In the genomic region with DNA sequence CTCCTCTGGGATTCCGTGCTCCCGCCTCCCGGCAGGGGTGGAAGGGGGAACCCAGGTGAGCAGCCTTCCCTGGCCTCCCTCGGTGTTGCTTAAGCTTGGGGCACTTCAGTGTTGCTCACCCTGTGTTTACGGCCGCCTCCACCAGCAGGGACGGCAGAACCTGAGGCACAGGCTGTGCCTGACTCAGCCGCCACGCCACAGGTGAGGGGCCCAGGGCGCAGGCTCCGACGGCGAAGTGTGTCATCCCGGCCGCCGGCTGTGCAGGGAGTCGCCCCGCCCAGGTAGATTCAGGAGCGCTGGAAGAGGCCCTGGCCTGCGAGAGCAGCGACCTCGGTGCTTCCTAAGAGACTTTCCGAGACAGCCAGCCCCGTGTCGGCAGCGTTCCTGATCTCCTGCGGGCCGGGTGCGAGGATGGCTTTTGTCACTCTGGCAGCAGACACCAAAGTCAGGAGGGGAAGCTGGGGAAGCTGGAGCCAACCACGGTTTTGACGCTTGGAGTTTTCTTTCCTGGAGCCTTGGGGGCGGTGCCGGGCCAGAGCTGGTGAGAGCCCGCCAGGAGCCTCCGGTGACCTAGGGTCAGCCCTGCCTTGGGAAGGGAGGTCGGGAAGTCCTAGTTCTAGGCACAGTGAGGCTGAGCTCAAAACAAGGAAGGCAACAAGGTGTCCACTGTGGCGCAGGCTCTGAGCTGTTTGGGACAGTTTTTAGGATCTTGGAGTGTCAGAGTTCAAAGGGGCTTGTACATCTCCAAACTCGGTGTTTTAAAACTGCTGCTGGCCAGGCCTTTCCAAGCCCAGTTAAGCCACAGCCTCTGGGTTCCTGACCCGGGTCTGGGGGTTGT, we compare ENCODE assay signal across 7 cellular contexts. TPM values are rescaled to one million over a fixed set of nuclear protein-coding genes. Genes with fewer than 3 reads are reported as not detected.
A peak's percentile ranks its signal among the peaks of the same experiment; 100 is the strongest.
DNase-seq lines count a peak whose midpoint lies in the region; ATAC-seq and TF ChIP-seq lines count a peak whose summit lies in the region.

No MANE protein-coding gene starts in this region.

- ATAC-seq in HG02642 (IDR thresholded peaks at IDR 0.05; ENCODE audit: poor library complexity, unreplicated experiment) = no peak

- H3K27me3 ChIP-seq in HUES64 (ENCODE audit: insufficient read depth, low read length) = no peaks in the 10 kb centered on the region
- no peaks in the 10 kb centered on the region for H3K27me3 ChIP-seq in breast epithelium
- no peaks in the 10 kb centered on the region for H3K27me3 ChIP-seq in stomach

- TF ChIP-seq CTCF in breast epithelium (IDR thresholded peaks at IDR 0.05) (no peak), stomach (IDR thresholded peaks at IDR 0.05) (no peak)

- peak; percentile 44 for DNase-seq in T-helper 2 cell treated with Interferon-gamma antibody and Interleukin-4, amounts not matched to agents 5 μg/mL and 100 μg/mL, for 36 hours (ENCODE audit: low spot score)
- peak; percentile 85 to 93 for DNase-seq in breast epithelium (ENCODE audit: low spot score in 2 of 2)
- peak; percentile 91 for DNase-seq in stomach
- DNase-seq in NCI-H128 (lab: John Stamatoyannopoulos, UW; ENCODE audit: unreplicated experiment) = no peak

- no peak for TF ChIP-seq POLR2A in breast epithelium (IDR thresholded peaks at IDR 0.05)
- peak in 1 of 4 donors; percentile 47 for TF ChIP-seq POLR2A in stomach (IDR thresholded peaks at IDR 0.05)

- peaks cover 24% of the 10 kb centered on the region for H3K4me1 Mint-ChIP-seq in T-helper 2 cell treated with Interferon-gamma antibody and Interleukin-4, amounts not matched to agents 5 μg/mL and 100 μg/mL, for 36 hours (ENCODE audit: low read depth)

- H3K4me1 ChIP-seq in HUES64 (ENCODE audit: insufficient read depth, low read length) = peaks cover 35% of the 10 kb centered on the region
- peaks cover 25 to 26% of the 10 kb centered on the region in 2 donors for H3K4me1 ChIP-seq in breast epithelium
- H3K4me1 ChIP-seq in mesodermal cell (ENCODE audit: control insufficient read depth, insufficient read depth, low read length, poor library complexity, severe bottlenecking) = peaks cover 31% of the 10 kb centered on the region
- peaks cover 74 to 100% (median 95%) of the 10 kb centered on the region in 4 donors for H3K4me1 ChIP-seq in stomach

- peak overlapping the region; percentile 57 for H3K27ac Mint-ChIP-seq in T-helper 2 cell treated with Interferon-gamma antibody and Interleukin-4, amounts not matched to agents 5 μg/mL and 100 μg/mL, for 36 hours

- no peak for TF ChIP-seq EP300 in stomach (IDR thresholded peaks at IDR 0.05)

- WGBS in HUES64 = 5% methylated on average over 39 of the region's 39 CpGs
- WGBS in mesodermal cell (ENCODE audit: insufficient coverage in 2 of 2), 2 experiments = 4% methylated on average over 34 to 36 of the region's 39 CpGs
- 17 to 36% (median 25%) methylated on average over 13 to 39 of the region's 39 CpGs for WGBS in stomach, 5 donors

- 0 out of 2 replicates have a peak, but pooled peaks cover 7% of the 10 kb centered on the region for H3K36me3 ChIP-seq in HUES64 (ENCODE audit: insufficient read depth, low read length)
- H3K36me3 ChIP-seq in breast epithelium = no peaks in the 10 kb centered on the region
- H3K36me3 ChIP-seq in mesodermal cell (ENCODE audit: control insufficient read depth, insufficient read depth, low read length) = peaks cover 5% of the 10 kb centered on the region
- peaks cover 0 to 7% (median 0%) of the 10 kb centered on the region in 4 donors for H3K36me3 ChIP-seq in stomach

- no peaks in the 10 kb centered on the region for H3K9me3 Mint-ChIP-seq in T-helper 2 cell treated with Interferon-gamma antibody and Interleukin-4, amounts not matched to agents 5 μg/mL and 100 μg/mL, for 36 hours

- H3K9ac ChIP-seq in HUES64 (ENCODE audit: low read depth, low read length) = peak overlapping the region; percentile 72

- H3K9me3 ChIP-seq in HUES64 (ENCODE audit: insufficient read depth, low read depth, low read length) (no peaks in the 10 kb centered on the region), breast epithelium (no peaks in the 10 kb centered on the region), mesodermal cell (ENCODE audit: control insufficient read depth, low read length) (no peaks in the 10 kb centered on the region), stomach (no peaks in the 10 kb centered on the region)

- no peaks in the 10 kb centered on the region for H3K27me3 Mint-ChIP-seq in T-helper 2 cell treated with Interferon-gamma antibody and Interleukin-4, amounts not matched to agents 5 μg/mL and 100 μg/mL, for 36 hours (ENCODE audit: low read depth)

- peak overlapping the region; percentile 67 for H3K4me3 Mint-ChIP-seq in T-helper 2 cell treated with Interferon-gamma antibody and Interleukin-4, amounts not matched to agents 5 μg/mL and 100 μg/mL, for 36 hours

- H3K4me3 ChIP-seq in HUES64 (ENCODE audit: low read length) (peak overlapping the region; percentile 80), breast epithelium (peak overlapping the region in 2 of 3 donors; percentile 70 to 79), mesodermal cell (ENCODE audit: extremely low read depth, insufficient read depth, low read length, poor library complexity, severe bottlenecking) (peak overlapping the region; percentile 46), stomach (peak overlapping the region; percentile 58 to 78 (median 64))

- intact Hi-C loops in breast epithelium (cut with DNase I; ENCODE audit: low total_unique reads) (loop anchor here (10.0 kb wide), 1 partner anchor 60 kb away; no protein-coding TSS in a partner anchor), stomach (cut with DNase I; ENCODE audit: low total_unique reads) (no loop called here)

- H3K27ac ChIP-seq in HUES64 (ENCODE audit: low read depth, low read length) (peak overlapping the region; percentile 96; the same call in 1 of the 2 replicates), breast epithelium (peak overlapping the region; percentile 98 to 99), mesodermal cell (ENCODE audit: low read depth, low read length, severe bottlenecking) (peak overlapping the region; percentile 66), stomach (peak overlapping the region; percentile 93 to 98 (median 97))

- H3K36me3 Mint-ChIP-seq in T-helper 2 cell treated with Interferon-gamma antibody and Interleukin-4, amounts not matched to agents 5 μg/mL and 100 μg/mL, for 36 hours (ENCODE audit: low read depth) = peaks cover 13% of the 10 kb centered on the region

RNA-seq across cellular contexts. Expression of a gene that starts 2.1 kb away (rescaled TPM):
- polyA plus RNA-seq in HUES64 (2013, experiment 1 of 2) = 33.4 TPM
- polyA plus RNA-seq in HUES64 (2013, experiment 2 of 2) = 32.2 TPM
- 100 to 1,000 TPM in 1 of 3 donors, 10 to 100 TPM in 2; 52.3 to 105 (median 60.7) TPM for total RNA-seq in breast epithelium
- polyA plus RNA-seq in mesodermal cell (2013, experiment 1 of 2) = 39.8 TPM
- polyA plus RNA-seq in mesodermal cell (2013, experiment 2 of 2) = 36.2 TPM
- 100 to 1,000 TPM in 4 of 5 donors, 10 to 100 TPM in 1; 58.2 to 294 (median 141) TPM for total RNA-seq in stomach
- polyA plus RNA-seq in stomach = 10 to 100 TPM; 11.8 to 21.1 (median 12.9) TPM
